29 cellular contexts compared by ENCODE assay signal in genomic region chr19:51524661-51525264, GRCh38. TPM values are rescaled to one million over a fixed set of nuclear protein-coding genes. Genes with fewer than 3 reads are reported as not detected.
"Had no signal": no experiment of that assay in that cellular context is flagged by ENCODE, and none has a peak within 500 bp of the region (broad histone marks: within the 10 kb centered on the region; RNA-seq: fewer than 3 reads in every experiment).

No MANE protein-coding gene starts in this region.

- H3K4me3 ChIP-seq: coronary artery, heart left ventricle, mucosa of descending colon, ovary, right atrium auricular region, sigmoid colon, skin epidermis, suprapubic skin, thyroid gland had no signal

- DNase-seq: effector CD4-positive, alpha-beta T cell; endodermal cell; heart left ventricle; hippocampal formation; kidney glomerular epithelial cell; mucosa of descending colon; naive thymus-derived CD8-positive, alpha-beta T cell; ovary; sigmoid colon; stimulated activated CD4-positive, alpha-beta T cell treated with anti-CD3 and anti-CD28 coated beads, Interleukin-12 subunit alpha, Interleukin-12 subunit beta, amount 100 ng/mL, for 4 hours; stimulated activated naive CD8-positive, alpha-beta T cell treated with anti-CD3 and anti-CD28 coated beads, Interleukin-15, Interleukin-2, amounts not matched to agents 100 U/mL and 50 U/mL, for 24 hours; thyroid gland had no signal

- ATAC-seq: heart left ventricle; mucosa of descending colon; naive thymus-derived CD8-positive, alpha-beta T cell; stimulated activated naive CD8-positive, alpha-beta T cell treated with anti-CD3 and anti-CD28 coated beads, Interleukin-15, Interleukin-2, amounts not matched to agents 100 U/mL and 50 U/mL, for 24 hours had no signal

- H3K9me3 Mint-ChIP-seq: endodermal cell; naive thymus-derived CD8-positive, alpha-beta T cell; neural crest cell; type B pancreatic cell had no signal

- H3K36me3 ChIP-seq: heart left ventricle, ovary, right atrium auricular region, sigmoid colon, suprapubic skin, thyroid gland had no signal

- H3K27ac ChIP-seq: coronary artery, heart left ventricle, ovary, right atrium auricular region, sigmoid colon, skin epidermis, suprapubic skin, thyroid gland had no signal

- H3K9me3 ChIP-seq: mucosa of descending colon, ovary, right atrium auricular region, sigmoid colon, suprapubic skin, thyroid gland had no signal

- H3K4me3 Mint-ChIP-seq: endodermal cell; naive thymus-derived CD8-positive, alpha-beta T cell; neural crest cell; type B pancreatic cell had no signal

- H3K27ac Mint-ChIP-seq: endodermal cell, type B pancreatic cell had no signal

- H3K4me1 ChIP-seq: heart left ventricle, right atrium auricular region, sigmoid colon, suprapubic skin, thyroid gland had no signal

- H3K4me1 Mint-ChIP-seq: endodermal cell, neural crest cell had no signal

- H3K36me3 Mint-ChIP-seq: naive thymus-derived CD8-positive, alpha-beta T cell; type B pancreatic cell had no signal

- FAIRE-seq: endothelial cell of umbilical vein, frontal cortex, islet of Langerhans, urothelium cell line had no signal

- H3K27me3 ChIP-seq: ovary, right atrium auricular region, thyroid gland had no signal

RNA-seq across cellular contexts. Expression of gene SIGLEC6, which starts 6.7 kb away (rescaled TPM):
- total RNA-seq: dermis microvascular lymphatic vessel endothelial cell, endothelial cell of umbilical vein, fibroblast of lung, frontal cortex, glomerular endothelial cell, lung microvascular endothelial cell, neural crest cell, thyroid gland had no signal
- polyA plus RNA-seq: endothelial cell of umbilical vein; fibroblast of lung; naive thymus-derived CD8-positive, alpha-beta T cell had no signal

RNA-seq across cellular contexts. Expression of gene SIGLEC12, which starts 23.2 kb away (rescaled TPM):
- total RNA-seq: dermis microvascular lymphatic vessel endothelial cell; endodermal cell; endothelial cell of umbilical vein; fibroblast of lung; frontal cortex; glomerular endothelial cell; lung microvascular endothelial cell; naive thymus-derived CD8-positive, alpha-beta T cell; neural crest cell; right atrium auricular region; suprapubic skin had no signal
- polyA plus RNA-seq: endothelial cell of umbilical vein, fibroblast of lung had no signal

RNA-seq across cellular contexts. Expression of gene CEACAM18, which starts 46.4 kb away (rescaled TPM):
- total RNA-seq: dermis microvascular lymphatic vessel endothelial cell; endodermal cell; endothelial cell of umbilical vein; fibroblast of lung; frontal cortex; glomerular endothelial cell; heart left ventricle; liver; lung microvascular endothelial cell; naive thymus-derived CD8-positive, alpha-beta T cell; neural crest cell; ovary; posterior vena cava; right atrium auricular region; sigmoid colon; suprapubic skin; thyroid gland had no signal
- polyA plus RNA-seq: endothelial cell of umbilical vein; esophagus; fibroblast of lung; heart left ventricle; liver; naive thymus-derived CD8-positive, alpha-beta T cell; ovary; sigmoid colon had no signal
